In the genomic region with DNA sequence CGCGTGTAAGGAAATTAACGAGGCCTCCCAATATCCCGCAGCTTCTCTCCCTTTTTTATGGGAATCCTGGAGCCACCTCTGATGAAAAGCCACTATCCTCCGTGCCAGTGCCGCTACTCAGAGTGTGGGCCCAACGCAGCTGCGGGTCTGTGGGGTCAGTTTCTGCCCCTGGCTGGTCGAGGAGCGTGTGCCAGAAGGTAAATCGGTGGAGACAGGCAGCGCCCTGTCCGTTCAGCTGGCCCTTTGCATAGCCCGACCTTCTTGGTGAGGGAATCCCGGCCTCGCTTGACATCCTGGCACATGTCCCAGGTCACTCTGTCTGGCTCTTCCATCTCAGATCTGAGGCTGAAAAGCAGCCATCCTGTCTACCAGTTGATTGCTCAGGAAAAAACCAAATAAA, we compare ENCODE assay signal across 20 cellular contexts. TPM values are rescaled to one million over a fixed set of nuclear protein-coding genes. Genes with fewer than 3 reads are reported as not detected.
A peak's percentile ranks its signal among the peaks of the same experiment; 100 is the strongest.
DNase-seq lines count a peak whose midpoint lies in the region; ATAC-seq and TF ChIP-seq lines count a peak whose summit lies in the region.
"Had no signal": no experiment of that assay in that cellular context is flagged by ENCODE, and none has a peak within 500 bp of the region (broad histone marks: within the 10 kb centered on the region; RNA-seq: fewer than 3 reads in every experiment).

No MANE protein-coding gene starts in this region.

- no peak overlapping the region for H4K91ac ChIP-seq in neuronal stem cell (ENCODE audit: low read depth, low read length, poor library complexity)

- H3K4me3 Mint-ChIP-seq in stimulated activated memory B cell treated with anti-CD40 and anti-IgM and Interleukin-4, amounts not matched to agents 10 μg/mL and 1 μg/mL and 100 μg/mL, for 72 hours, result no peak overlapping the region
- H3K4me3 Mint-ChIP-seq: CD8-positive, alpha-beta memory T cell had no signal

- no peak overlapping the region for H3K9ac ChIP-seq in neuronal stem cell (ENCODE audit: low read depth, low read length, poor library complexity)
- H3K9ac ChIP-seq: BLaER1, GM23248 had no signal

- peaks cover 20% of the 10 kb centered on the region for H3K4me1 Mint-ChIP-seq in stimulated activated memory B cell treated with anti-CD40 and anti-IgM and Interleukin-4, amounts not matched to agents 10 μg/mL and 1 μg/mL and 100 μg/mL, for 72 hours

- no peak for ATAC-seq in HG03095 (IDR thresholded peaks at IDR 0.05; ENCODE audit: unreplicated experiment)
- ATAC-seq in stimulated activated memory B cell treated with anti-CD40 and anti-IgM and Interleukin-4, amounts not matched to agents 10 μg/mL and 1 μg/mL and 100 μg/mL, for 72 hours, result no peak
- ATAC-seq: K562 had no signal

- H3K4me3 ChIP-seq in coronary artery (peak overlapping the region; percentile 33), neuronal stem cell (ENCODE audit: low read length in 2 of 2) (no peak overlapping the region)
- H3K4me3 ChIP-seq: BLaER1, GM23248, K562, SJSA1 had no signal

- H3K27ac Mint-ChIP-seq in stimulated activated memory B cell treated with anti-CD40 and anti-IgM and Interleukin-4, amounts not matched to agents 10 μg/mL and 1 μg/mL and 100 μg/mL, for 72 hours, result no peak overlapping the region
- H3K27ac Mint-ChIP-seq: CD8-positive, alpha-beta memory T cell had no signal

- H2AFZ ChIP-seq in neuronal stem cell (ENCODE audit: low read length), result no peak overlapping the region
- H2AFZ ChIP-seq: GM23248 had no signal

- no CpG with 5 or more reads among the region's 16 CpGs for WGBS in neuronal stem cell (ENCODE audit: extremely low coverage in 2 of 2, insufficient read length in 2 of 2, insufficient replicate concordance in 1 of 2), 2 donors

- H3K27ac ChIP-seq in coronary artery (peak overlapping the region; percentile 41 to 93), neuronal stem cell (replicated peaks; ENCODE audit: low read length) (no peak overlapping the region), temporal lobe (ENCODE audit: low read depth, low read length) (peak overlapping the region; percentile 91)
- H3K27ac ChIP-seq: 22Rv1, BLaER1, GM23248, RWPE1, SJSA1 had no signal

- no peak overlapping the region for H3K4ac ChIP-seq in neuronal stem cell (ENCODE audit: low read length)

- peak overlapping the region; percentile 1 for H3K14ac ChIP-seq in neuronal stem cell (ENCODE audit: low read length)

- peaks cover 0 to 6% of the 10 kb centered on the region in 2 donors for H3K36me3 ChIP-seq in neuronal stem cell (replicated peaks in 1 of 2; ENCODE audit: control insufficient read depth in 2 of 2, insufficient read depth in 2 of 2, low read length in 2 of 2)
- H3K36me3 ChIP-seq: BLaER1, SJSA1 had no signal

- no peak overlapping the region for H2BK120ac ChIP-seq in neuronal stem cell (ENCODE audit: low read depth, low read length)

- no peaks in the 10 kb centered on the region for H3K79me1 ChIP-seq in neuronal stem cell (ENCODE audit: low read depth, low read length)

- H2BK5ac ChIP-seq in neuronal stem cell (ENCODE audit: low read length), result no peak overlapping the region

- H3K36me3 Mint-ChIP-seq in stimulated activated memory B cell treated with anti-CD40 and anti-IgM and Interleukin-4, amounts not matched to agents 10 μg/mL and 1 μg/mL and 100 μg/mL, for 72 hours, result no peaks in the 10 kb centered on the region
- H3K36me3 Mint-ChIP-seq: CD8-positive, alpha-beta memory T cell had no signal

- DNase-seq in Ammon's horn (ENCODE audit: low spot score) (peak; percentile 52), coronary artery (ENCODE audit: low spot score) (peak; percentile 69), neuronal stem cell (ENCODE audit: low spot score) (no peak), A172 (ENCODE audit: low spot score) (no peak), T-helper 1 cell (no peak)
- DNase-seq: CD8-positive, alpha-beta memory T cell; DMS79 treated with DMSO at 0.1 percent for 48 hours; GM23248; NCI-H1436 treated with DMSO at 0.1 percent for 48 hours; NCI-H2081; NCI-H774 had no signal

- no peak overlapping the region for H3K23ac ChIP-seq in neuronal stem cell (ENCODE audit: low read depth, low read length, poor library complexity)

- no peak overlapping the region for H4K8ac ChIP-seq in neuronal stem cell (ENCODE audit: low read depth, low read length)

- peaks cover 0 to 26% (median 19%) of the 10 kb centered on the region in 3 experiments for H3K27me3 ChIP-seq in neuronal stem cell (ENCODE audit: control insufficient read depth in 3 of 3, insufficient read depth in 3 of 3, low read depth in 1 of 3, low read length in 3 of 3)
- H3K27me3 ChIP-seq: BLaER1 had no signal

- H3K4me2 ChIP-seq in neuronal stem cell (ENCODE audit: insufficient read depth, low read length, poor library complexity, severe bottlenecking), result no peak overlapping the region
- H3K4me2 ChIP-seq: BLaER1 had no signal

- peaks cover 0 to 9% of the 10 kb centered on the region in 2 donors for H3K9me3 ChIP-seq in neuronal stem cell (replicated peaks in 1 of 2; ENCODE audit: control insufficient read depth in 2 of 2, insufficient read depth in 1 of 2, low read depth in 1 of 2, low read length in 2 of 2)
- H3K9me3 ChIP-seq: BLaER1 had no signal

- H2BK12ac ChIP-seq in neuronal stem cell (ENCODE audit: low read length), result no peak overlapping the region

- no peak overlapping the region for H2AK5ac ChIP-seq in neuronal stem cell (ENCODE audit: low read depth, low read length)

- peaks cover 7% of the 10 kb centered on the region for H3K9me3 Mint-ChIP-seq in stimulated activated memory B cell treated with anti-CD40 and anti-IgM and Interleukin-4, amounts not matched to agents 10 μg/mL and 1 μg/mL and 100 μg/mL, for 72 hours
- H3K9me3 Mint-ChIP-seq: CD8-positive, alpha-beta memory T cell had no signal

- peaks cover 13 to 14% of the 10 kb centered on the region in 2 donors for H3K4me1 ChIP-seq in neuronal stem cell (ENCODE audit: control insufficient read depth in 2 of 2, insufficient read depth in 1 of 2, low read depth in 1 of 2, low read length in 2 of 2)
- H3K4me1 ChIP-seq: BLaER1, SJSA1 had no signal

- no peak overlapping the region for H2BK15ac ChIP-seq in neuronal stem cell (ENCODE audit: low read length)

- H3K27me3 Mint-ChIP-seq in stimulated activated memory B cell treated with anti-CD40 and anti-IgM and Interleukin-4, amounts not matched to agents 10 μg/mL and 1 μg/mL and 100 μg/mL, for 72 hours, result peaks cover 27% of the 10 kb centered on the region

- no peak for TF ChIP-seq CTCF in coronary artery (IDR thresholded peaks at IDR 0.05)

- H3K18ac ChIP-seq in neuronal stem cell (ENCODE audit: low read length), result no peak overlapping the region

RNA-seq across cellular contexts. Expression of gene THBS2, which starts 4.6 kb away (rescaled TPM):
- polyA plus RNA-seq in neuronal stem cell (2013, experiment 1 of 2), result 0.14 TPM
- polyA plus RNA-seq in neuronal stem cell (2013, experiment 2 of 2), result 0.14 TPM
- 11.3 TPM for total RNA-seq in temporal lobe
- total RNA-seq in A172 (2014; rRNA removed; shearing (Covaris generic)), result 137 and 151 TPM in 2 replicates
- total RNA-seq: CD8-positive, alpha-beta memory T cell; NCI-H460; SJSA1 had no signal

Comparison
In these comparisons a context has a peak if more than half of its experiments do, and no peak if none do; other contexts are left out.
1. DNase-seq: peak in Ammon's horn (single experiment) and coronary artery (single experiment); none in neuronal stem cell (single experiment), A172 (single experiment) and T-helper 1 cell (0 of 5).
2. RNA of gene THBS2, which starts 4.6 kb away (total RNA-seq): 137 to 151 TPM in A172; 11.3 TPM in temporal lobe (single experiment); every median in the first group is over 10 times any median in the second.